Comparison of ENCODE assay signal across 8 cellular contexts in genomic region chr22:17258015-17258827, GRCh38. TPM values are rescaled to one million over a fixed set of nuclear protein-coding genes. Genes with fewer than 3 reads are reported as not detected.
DNase-seq lines count a peak whose midpoint lies in the region; ATAC-seq, FAIRE-seq and TF ChIP-seq lines count a peak whose summit lies in the region.

No MANE protein-coding gene starts in this region.

- peak; percentile 87 for ATAC-seq in GM19463 (IDR thresholded peaks at IDR 0.05; ENCODE audit: unreplicated experiment)
- ATAC-seq in HG03469 (IDR thresholded peaks at IDR 0.05; ENCODE audit: unreplicated experiment), result peak; percentile 84

- peak overlapping the region in 1 of 4 donors; percentile 29 for H3K27ac ChIP-seq in sigmoid colon

- intact Hi-C loops in cardiac septum (cut with DNase I), result no loop called here
- intact Hi-C loops in sigmoid colon (cut with DNase I), result no loop called here

- DNase-seq in D721Med (ENCODE audit: insufficient read length, low spot score) (peak; percentile 71), NCI-H526 treated with DMSO at 0.1 percent for 48 hours (lab: John Stamatoyannopoulos, UW) (peak; percentile 62), activated T-cell treated with anti-CD3 and anti-CD28 coated beads for 24 hours (ENCODE audit: low read depth) (peak; percentile 32), cardiac septum (ENCODE audit: low spot score) (peak; percentile 78), sigmoid colon (peak; percentile 83), amniotic stem cell (lab: John Stamatoyannopoulos, UW) (no peak)

- no peak for TF ChIP-seq POLR2A in sigmoid colon (IDR thresholded peaks at IDR 0.05)

- WGBS in sigmoid colon, 2 donors, result 6 to 14% methylated on average over 13 of the region's 13 CpGs

- no peak for FAIRE-seq in D721Med (lab: Jason Lieb, UNC)

- peaks cover 0 to 8% (median 4%) of the 10 kb centered on the region in 4 donors for H3K4me1 ChIP-seq in sigmoid colon

- H3K27me3 ChIP-seq in sigmoid colon, result peaks cover 0 to 11% (median 0%) of the 10 kb centered on the region in 3 donors

- no peaks in the 10 kb centered on the region for H3K9me3 ChIP-seq in sigmoid colon

- no peak for TF ChIP-seq EP300 in sigmoid colon (IDR thresholded peaks at IDR 0.05)

- no peaks in the 10 kb centered on the region for H3K36me3 ChIP-seq in sigmoid colon

- TF ChIP-seq CTCF in D721Med (IDR thresholded peaks at IDR 0.05; ENCODE audit: insufficient read depth, missing control alignments) (no peak), sigmoid colon (IDR thresholded peaks at IDR 0.05) (no peak)

- H3K4me3 ChIP-seq in sigmoid colon, result peak overlapping the region in 2 of 4 donors; percentile 4 to 20

RNA-seq across cellular contexts. Expression of gene ADA2, which starts 39.0 kb away (rescaled TPM):
- total RNA-seq in cardiac septum (77.0 TPM), sigmoid colon (1 to 10 TPM; 2.8 to 8.3 (median 6.4) TPM)
- polyA plus RNA-seq in sigmoid colon, result 10 to 100 TPM in 2 of 3 donors, 1 to 10 TPM in 1; 8.4 to 29.0 (median 12.3) TPM
